10 cellular contexts compared by ENCODE assay signal in the genomic region with DNA sequence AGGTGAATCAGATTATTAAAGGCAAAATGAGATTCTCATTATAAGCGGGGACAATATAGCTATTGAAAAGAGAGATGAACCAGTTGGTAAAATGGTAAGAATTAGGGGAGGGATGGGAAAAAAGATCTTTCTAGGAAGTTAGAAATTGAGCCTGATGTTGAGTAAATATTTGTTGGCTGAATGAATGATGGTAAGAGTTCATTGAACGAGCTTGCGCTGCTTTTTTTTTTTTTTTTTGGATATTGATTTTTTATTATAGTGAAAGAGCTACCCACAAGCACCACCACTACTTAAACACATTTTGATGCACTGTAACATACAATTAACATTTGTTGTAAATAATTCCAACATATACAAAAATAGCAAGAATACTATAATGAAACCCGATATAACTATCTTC. TPM values are rescaled to one million over a fixed set of nuclear protein-coding genes. Genes with fewer than 3 reads are reported as not detected.
DNase-seq lines count a peak whose midpoint lies in the region; ATAC-seq and TF ChIP-seq lines count a peak whose summit lies in the region.
"Had no signal": no experiment of that assay in that cellular context is flagged by ENCODE, and none has a peak within 500 bp of the region (broad histone marks: within the 10 kb centered on the region; RNA-seq: fewer than 3 reads in every experiment).

No MANE protein-coding gene starts in this region.

- H3K9me2 ChIP-seq in SK-N-SH = no peaks in the 10 kb centered on the region

- peaks cover 36% of the 10 kb centered on the region for H3K79me2 ChIP-seq in SK-N-SH (ENCODE audit: insufficient read depth)

- TF ChIP-seq RAD21 in SK-N-SH (IDR thresholded peaks at IDR 0.05; ENCODE audit: low read length) = no peak

- CTCF ChIA-PET in SK-N-SH (lab: Yijun Ruan, JAX) (interaction anchor here (0.6 to 2.1 kb wide), 25 partner anchors 9 to 605 kb away, joined by 3 to 14 read pairs (median 4); no protein-coding TSS in a partner anchor), Panc1 (lab: Charles Lee) (interaction anchor here (0.6 to 1.2 kb wide), 2 partner anchors 19 to 426 kb away, joined by 3 read pairs; no protein-coding TSS in a partner anchor)

- no peak overlapping the region for H3K4me2 ChIP-seq in SK-N-SH

- intact Hi-C loops in Panc1 (cut with micrococcal nuclease; ENCODE audit: unreplicated experiment) = no loop called here
- intact Hi-C loops in spleen (cut with DNase I; ENCODE audit: low total_unique reads) = no loop called here

- TF ChIP-seq EP300 in SK-N-SH (IDR thresholded peaks at IDR 0.05; ENCODE audit: borderline replicate concordance in 1 of 2, low read depth in 1 of 2, low read length in 1 of 2) (no peak), gastroesophageal sphincter (IDR thresholded peaks at IDR 0.05) (no peak)

- H3F3A ChIP-seq in SK-N-SH (replicated peaks; ENCODE audit: insufficient read depth) = peaks cover 12% of the 10 kb centered on the region

- POLR2A ChIA-PET in SK-N-SH (lab: Yijun Ruan, JAX) = interaction anchor here (1.6 kb wide), 1 partner anchor 31 kb away, joined by 7 read pairs; no protein-coding TSS in a partner anchor
- POLR2A ChIA-PET in Panc1 (lab: Charles Lee) = interaction anchor here (0.6 kb wide), 2 partner anchors 27 to 478 kb away, joined by 4 to 6 read pairs; no protein-coding TSS in a partner anchor

- DNase-seq in SK-N-SH (no peak), Panc1 (ENCODE audit: low read depth, low spot score) (no peak), spleen (no peak), A172 (ENCODE audit: low spot score) (no peak), HT-29 (ENCODE audit: low spot score) (no peak)
- no peak for DNase-seq in activated CD4-positive, CD25-positive, alpha-beta regulatory T cell (lab: John Stamatoyannopoulos, UW)
- DNase-seq: NCI-H774; stimulated activated CD4-positive, alpha-beta T cell treated with anti-CD3 and anti-CD28 coated beads, Interleukin-15, amount 100 ng/mL, for 24 hours had no signal

- H3K27ac ChIP-seq in SK-N-SH (ENCODE audit: low read depth in 2 of 2, low read length in 1 of 2) (peak overlapping the region in 1 of 2 experiments; percentile 57; a peak in 1 of 4 replicates), Panc1 (ENCODE audit: low read length) (peak overlapping the region; percentile 87), gastroesophageal sphincter (peak overlapping the region in 3 of 4 donors; percentile 86 to 90 (median 89)), spleen (peak overlapping the region in 7 of 8 donors; percentile 92 to 97 (median 94))

- H3K27me3 ChIP-seq in SK-N-SH (ENCODE audit: insufficient read depth) = no peaks in the 10 kb centered on the region
- no peaks in the 10 kb centered on the region for H3K27me3 ChIP-seq in Panc1 (ENCODE audit: control insufficient read depth, insufficient read depth, low read length)
- no peaks in the 10 kb centered on the region for H3K27me3 ChIP-seq in gastroesophageal sphincter
- H3K27me3 ChIP-seq in spleen (replicated peaks in 1 of 7) = no peaks in the 10 kb centered on the region

- H4K20me1 ChIP-seq in SK-N-SH (ENCODE audit: insufficient read depth) = peaks cover 12% of the 10 kb centered on the region; the same call in 1 of the 2 replicates

- no peak for TF ChIP-seq CTCF in SK-N-SH (IDR thresholded peaks at IDR 0.05)
- no peak for TF ChIP-seq CTCF in Panc1 (IDR thresholded peaks at IDR 0.05)
- no peak for TF ChIP-seq CTCF in gastroesophageal sphincter (IDR thresholded peaks at IDR 0.05)
- TF ChIP-seq CTCF in spleen (IDR thresholded peaks at IDR 0.05 in 8 of 11, conservative IDR thresholded peaks at IDR 0.05 in 3 of 11) = no peak

- no peak for TF ChIP-seq POLR2A in gastroesophageal sphincter (IDR thresholded peaks at IDR 0.05)
- TF ChIP-seq POLR2A in spleen (IDR thresholded peaks at IDR 0.05) = no peak

- H2AFZ ChIP-seq in SK-N-SH (ENCODE audit: low read depth) = peak overlapping the region; percentile 100; the same call in 1 of the 2 replicates

- no peak for ATAC-seq in SK-N-SH treated with all-trans-retinoic acid at 6 μM for 48 hours
- no peak for ATAC-seq in Panc1
- ATAC-seq in gastroesophageal sphincter = no peak

- H3K9me3 ChIP-seq in SK-N-SH (no peaks in the 10 kb centered on the region), Panc1 (ENCODE audit: control insufficient read depth, insufficient read depth, low read depth, low read length) (no peaks in the 10 kb centered on the region), gastroesophageal sphincter (no peaks in the 10 kb centered on the region), spleen (peaks cover 0 to 6% (median 2%) of the 10 kb centered on the region in 8 donors)

- no TSS peak for BruUV-seq in Panc1 (replicated peaks; lab: Mats Ljungman, UMichigan)

- no peaks in the 10 kb centered on the region for H3K36me3 ChIP-seq in SK-N-SH (replicated peaks in 1 of 2; ENCODE audit: control insufficient read depth in 1 of 2, insufficient read depth in 2 of 2, low read length in 1 of 2)
- H3K36me3 ChIP-seq in Panc1 (ENCODE audit: control insufficient read depth, insufficient read depth, low read length) = peaks cover 2% of the 10 kb centered on the region; the same call in 1 of the 2 replicates
- no peaks in the 10 kb centered on the region for H3K36me3 ChIP-seq in gastroesophageal sphincter
- no peaks in the 10 kb centered on the region for H3K36me3 ChIP-seq in spleen

- no peak overlapping the region for H3K9ac ChIP-seq in SK-N-SH

- in situ Hi-C loops in Panc1 (cut with HindIII; ENCODE audit: low pct_unique_long_range_greater_than_20kb, low sequenced_read_pairs) = no loop called here

- 96% methylated on average over 4 of the region's 4 CpGs for WGBS in SK-N-SH (ENCODE audit: low lambda C conversion rate)
- WGBS in gastroesophageal sphincter (ENCODE audit: low coverage in 1 of 2), 2 donors = 80 to 93% methylated on average over 4 of the region's 4 CpGs
- WGBS in spleen, 5 donors = 96 to 99% (median 97%) methylated on average over 4 of the region's 4 CpGs

- H3K4me1 ChIP-seq in SK-N-SH (ENCODE audit: control insufficient read depth in 1 of 2, insufficient read depth in 2 of 2, low read depth in 1 of 2, low read length in 1 of 2) = peaks cover 10 to 16% of the 10 kb centered on the region in 2 experiments; a peak in 3 of 4 replicates
- H3K4me1 ChIP-seq in Panc1 (ENCODE audit: control insufficient read depth, insufficient read depth, low read length) = peaks cover 21% of the 10 kb centered on the region
- H3K4me1 ChIP-seq in gastroesophageal sphincter = peaks cover 0 to 29% (median 4%) of the 10 kb centered on the region in 3 donors
- H3K4me1 ChIP-seq in spleen = peaks cover 9 to 42% (median 26%) of the 10 kb centered on the region in 6 donors

- 0 out of 4 replicates have a peak overlapping the region, but pooled peaks of 1 of the 2 experiments have one; percentile 93 for H3K4me3 ChIP-seq in SK-N-SH (ENCODE audit: low read depth in 2 of 2, low read length in 1 of 2)
- peak overlapping the region in 1 of 2 experiments; percentile 82; a peak in 1 of 4 replicates for H3K4me3 ChIP-seq in Panc1 (ENCODE audit: low read depth in 2 of 2, low read length in 2 of 2)
- no peak overlapping the region for H3K4me3 ChIP-seq in gastroesophageal sphincter
- peak overlapping the region in 1 of 8 donors; percentile 88 for H3K4me3 ChIP-seq in spleen

TF ChIP-seq in SK-N-SH, 30 proteins besides CTCF, POLR2A, EP300 and RAD21:
- no peak for TF ChIP-seq GABPA (IDR thresholded peaks at IDR 0.05; ENCODE audit: low read depth)
- no peak for TF ChIP-seq FOXJ3 (CRISPR knock-in tag; IDR thresholded peaks at IDR 0.05)
- TF ChIP-seq, protein P1, sequence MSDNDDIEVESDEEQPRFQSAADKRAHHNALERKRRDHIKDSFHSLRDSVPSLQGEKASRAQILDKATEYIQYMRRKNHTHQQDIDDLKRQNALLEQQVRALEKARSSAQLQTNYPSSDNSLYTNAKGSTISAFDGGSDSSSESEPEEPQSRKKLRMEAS (IDR thresholded peaks at IDR 0.05; ENCODE audit: low read depth) = no peak
- no peak for TF ChIP-seq MEF2A (IDR thresholded peaks at IDR 0.05; ENCODE audit: borderline replicate concordance, low read depth)
- no peak for TF ChIP-seq ELF1 (IDR thresholded peaks at IDR 0.05)
- no peak for TF ChIP-seq CHD2 (IDR thresholded peaks at IDR 0.05; ENCODE audit: low read length, partially characterized antibody)
- no peak for TF ChIP-seq TCF12 (IDR thresholded peaks at IDR 0.05)

TF ChIP-seq in SK-N-SH treated with all-trans-retinoic acid at 6 μM for 48 hours, 23 proteins besides CTCF, POLR2A, EP300 and RAD21 (continues in another document):
- TF ChIP-seq ZNF70 (CRISPR knock-in tag; IDR thresholded peaks at IDR 0.05) (no peak), ESRRG (CRISPR knock-in tag; IDR thresholded peaks at IDR 0.05) (no peak), PPARA (CRISPR knock-in tag; IDR thresholded peaks at IDR 0.05; ENCODE audit: borderline replicate concordance) (no peak)

RNA-seq across cellular contexts. Expression of a gene that starts 1.1 kb away (rescaled TPM):
- 9.4 and 12.3 TPM in 2 replicates for polyA plus RNA-seq in SK-N-SH (2012; rRNA removed)
- 15.8 and 16.1 TPM in 2 replicates for polyA plus RNA-seq in SK-N-SH (2012; cell fraction: cytosol; rRNA removed)
- 4.0 and 9.9 TPM in 2 replicates for polyA plus RNA-seq in SK-N-SH (2012; cell fraction: nucleus; rRNA removed)
- 33.7 TPM for total RNA-seq in Panc1 (2021; ENCODE audit: unreplicated experiment)
- polyA plus RNA-seq in Panc1 (2012; ENCODE audit: insufficient read length) = 19.1 TPM
- total RNA-seq in gastroesophageal sphincter = 10 to 100 TPM in 1 of 4 donors, 1 to 10 TPM in 3; 7.4 to 14.1 (median 8.7) TPM
- 10 to 100 TPM; 14.0 to 23.3 (median 19.5) TPM for total RNA-seq in spleen
- 1 to 10 TPM; 3.6 to 5.4 (median 3.9) TPM for polyA plus RNA-seq in spleen
- total RNA-seq in A172 (2014; rRNA removed; shearing (Covaris generic)) = 18.7 and 26.6 TPM in 2 replicates
- 6.7 and 7.9 TPM in 2 replicates for total RNA-seq in HT-29 (2014; rRNA removed; shearing (Covaris generic))

RNA-seq across cellular contexts. Expression of a gene that starts 31.3 kb away (rescaled TPM):
- polyA plus RNA-seq in SK-N-SH (2012; rRNA removed) (9.6 and 13.1 TPM in 2 replicates), spleen (10 to 100 TPM; 44.0 to 55.9 (median 50.8) TPM)
- 16.6 and 25.8 TPM in 2 replicates for polyA plus RNA-seq in SK-N-SH (2012; cell fraction: cytosol; rRNA removed)
- polyA plus RNA-seq in SK-N-SH (2012; cell fraction: nucleus; rRNA removed) = 10.3 and 18.0 TPM in 2 replicates
- total RNA-seq in Panc1 (2021; ENCODE audit: unreplicated experiment) (50.3 TPM), gastroesophageal sphincter (10 to 100 TPM; 30.6 to 42.2 (median 40.3) TPM), spleen (10 to 100 TPM; 32.9 to 57.8 (median 46.0) TPM)
- polyA plus RNA-seq in Panc1 (2012; ENCODE audit: insufficient read length) = 29.8 TPM
- 57.8 and 58.2 TPM in 2 replicates for total RNA-seq in A172 (2014; rRNA removed; shearing (Covaris generic))
- total RNA-seq in HT-29 (2014; rRNA removed; shearing (Covaris generic)) = 15.1 and 15.4 TPM in 2 replicates
